In the genomic region with DNA sequence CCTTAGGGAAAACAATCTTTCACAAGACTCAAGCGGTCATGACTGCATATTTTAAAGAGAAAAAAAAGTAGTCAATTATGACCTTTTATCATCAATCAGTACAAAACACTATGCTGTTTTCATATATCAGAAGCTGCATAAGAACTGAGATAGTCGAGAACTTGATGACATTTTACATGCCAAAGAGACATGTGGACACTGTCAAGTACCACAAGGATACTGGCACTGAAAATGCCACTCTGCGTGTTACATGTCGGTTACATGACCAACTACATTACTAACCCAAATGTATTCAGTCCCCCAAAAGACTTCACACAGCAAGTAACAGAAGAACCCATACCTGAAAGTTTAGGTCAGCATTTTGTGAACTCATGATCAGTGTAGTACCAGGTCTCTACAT, we compare ENCODE assay signal across 17 cellular contexts.
DNase-seq lines count a peak whose midpoint lies in the region; ATAC-seq and TF ChIP-seq lines count a peak whose summit lies in the region.
"Had no signal": no experiment of that assay in that cellular context is flagged by ENCODE, and none has a peak within 500 bp of the region (broad histone marks: within the 10 kb centered on the region; RNA-seq: fewer than 3 reads in every experiment).

No MANE protein-coding gene starts in this region.

- 22 to 27% methylated on average over 4 of the region's 4 CpGs for WGBS in GM23248 (ENCODE audit: low coverage in 1 of 2, low lambda C conversion rate in 2 of 2, missing lambda C conversion rate in 2 of 2), 2 experiments

- H2AFZ ChIP-seq in GM23248 (peak overlapping the region; percentile 78; the same call in 1 of the 2 replicates), SU-DHL-6 (ENCODE audit: low read depth, low read length, severe bottlenecking) (peak overlapping the region; percentile 32)

- H3K36me3 ChIP-seq in GM23248 (ENCODE audit: low read depth): no peaks in the 10 kb centered on the region
- no peaks in the 10 kb centered on the region for H3K36me3 ChIP-seq in SU-DHL-6 (ENCODE audit: low read length)
- H3K36me3 ChIP-seq: BE2C had no signal

- H3K9me3 ChIP-seq in GM23248 (ENCODE audit: low read depth) (no peaks in the 10 kb centered on the region), SU-DHL-6 (ENCODE audit: insufficient read depth, low read length) (no peaks in the 10 kb centered on the region)
- H3K9me3 ChIP-seq: A549, BE2C had no signal

- H3K9ac ChIP-seq in GM23248: no peak overlapping the region
- no peak overlapping the region for H3K9ac ChIP-seq in SU-DHL-6 (ENCODE audit: low read length)

- no peak for TF ChIP-seq CTCF in SU-DHL-6 (IDR thresholded peaks at IDR 0.05; ENCODE audit: insufficient read depth, low read length, poor library complexity, severe bottlenecking)
- TF ChIP-seq CTCF in fibroblast of pulmonary artery (IDR thresholded peaks at IDR 0.05; ENCODE audit: low read length, missing control alignments): no peak

- no peaks in the 10 kb centered on the region for H3K27me3 ChIP-seq in GM23248 (replicated peaks; ENCODE audit: insufficient read depth)
- no peaks in the 10 kb centered on the region for H3K27me3 ChIP-seq in SU-DHL-6 (ENCODE audit: low read length)
- H3K27me3 ChIP-seq: BE2C had no signal

- no peak for DNase-seq in GM23248
- peak; percentile 3 for DNase-seq in fibroblast of pulmonary artery (ENCODE audit: low read depth)
- no peak for DNase-seq in left ventricle myocardium superior
- no peak for DNase-seq in activated naive CD4-positive, alpha-beta T cell treated with Interleukin-2 at 50 U/mL for 16 hours
- no peak for DNase-seq in stimulated activated naive CD4-positive, alpha-beta T cell treated with Interleukin-2 at 50 U/mL for 16 hours (lab: John Stamatoyannopoulos, UW)
- DNase-seq in islet precursor cell: no peak
- DNase-seq: BE2C, COR-L47, DMS79, GOT3, MV-4-11, NCI-H1694, NCI-H526 treated with DMSO at 0.1 percent for 48 hours had no signal

- no peak overlapping the region for H3K4me2 ChIP-seq in GM23248 (ENCODE audit: unreplicated experiment)
- no peak overlapping the region for H3K4me2 ChIP-seq in SU-DHL-6 (ENCODE audit: low read depth, low read length, poor library complexity, severe bottlenecking)
- H3K4me2 ChIP-seq: A549 had no signal

- H3K27ac ChIP-seq in GM23248 (no peak overlapping the region), SU-DHL-6 (ENCODE audit: low read depth, low read length) (no peak overlapping the region)
- H3K27ac ChIP-seq: A549 had no signal

- H4K20me1 ChIP-seq in GM23248 (ENCODE audit: insufficient read depth): no peaks in the 10 kb centered on the region
- H4K20me1 ChIP-seq in SU-DHL-6 (ENCODE audit: low read depth, low read length): no peaks in the 10 kb centered on the region

- H3K4me3 ChIP-seq in GM23248 (peak overlapping the region; percentile 58; the same call in 1 of the 2 replicates), SU-DHL-6 (ENCODE audit: insufficient read depth, low read length, poor library complexity, severe bottlenecking) (no peak overlapping the region), fibroblast of pulmonary artery (replicated peaks; ENCODE audit: low read depth, low read length) (no peak overlapping the region)
- H3K4me3 ChIP-seq: A549 had no signal

- H3K79me2 ChIP-seq in GM23248 (ENCODE audit: insufficient read depth) (no peaks in the 10 kb centered on the region), SU-DHL-6 (ENCODE audit: insufficient read depth, low read length) (no peaks in the 10 kb centered on the region)

- H3F3A ChIP-seq in GM23248 (ENCODE audit: insufficient read depth) (peaks cover 13% of the 10 kb centered on the region), SU-DHL-6 (ENCODE audit: insufficient read depth) (no peaks in the 10 kb centered on the region)

- peaks cover 20% of the 10 kb centered on the region for H3K4me1 ChIP-seq in GM23248 (ENCODE audit: insufficient read depth)
- H3K4me1 ChIP-seq: A549, BE2C had no signal

- in situ Hi-C loops in GM23248 (cut with MboI): no loop called here

- no peaks in the 10 kb centered on the region for H3K9me2 ChIP-seq in GM23248 (ENCODE audit: insufficient read depth)
- no peaks in the 10 kb centered on the region for H3K9me2 ChIP-seq in SU-DHL-6 (replicated peaks; ENCODE audit: insufficient read depth, low read length)

- intact Hi-C loops in left ventricle myocardium superior (cut with micrococcal nuclease): no loop called here

- peak; percentile 79 for ATAC-seq in left ventricle myocardium superior
- ATAC-seq in GM18907 (IDR thresholded peaks at IDR 0.05; ENCODE audit: unreplicated experiment): no peak
- ATAC-seq: A549, HCT116 had no signal
